ENCODE assay signal across 10 cellular contexts in genomic region chr14:80977103-80977728, GRCh38. TPM values are rescaled to one million over a fixed set of nuclear protein-coding genes. Genes with fewer than 3 reads are reported as not detected.
DNase-seq lines count a peak whose midpoint lies in the region; ATAC-seq, FAIRE-seq and TF ChIP-seq lines count a peak whose summit lies in the region.
"Had no signal": no experiment of that assay in that cellular context is flagged by ENCODE, and none has a peak within 500 bp of the region (broad histone marks: within the 10 kb centered on the region; RNA-seq: fewer than 3 reads in every experiment).

No MANE protein-coding gene starts in this region.

- H2AFZ ChIP-seq in K562 (ENCODE audit: low read depth, low read length), result no peak overlapping the region

- intact Hi-C loops in A673 (cut with micrococcal nuclease; ENCODE audit: unreplicated experiment) (no loop called here), K562 (cut with micrococcal nuclease) (no loop called here), esophagus muscularis mucosa (cut with DNase I) (no loop called here)

- CTCF ChIA-PET in A673 (lab: Charles Lee) (interaction anchor here (0.7 kb wide), 1 partner anchor 390 kb away, joined by 4 read pairs; no protein-coding TSS in a partner anchor), K562 (lab: Yijun Ruan, JAX; ENCODE audit: low intra/inter-chr PET ratio) (no interaction called here)

- no peaks in the 10 kb centered on the region for H4K20me1 ChIP-seq in K562 (replicated peaks; ENCODE audit: control insufficient read depth, insufficient read depth, low read length)

- H3K36me3 ChIP-seq in A673 (ENCODE audit: insufficient read depth, low read length, poor library complexity, severe bottlenecking), result no peaks in the 10 kb centered on the region
- no peaks in the 10 kb centered on the region for H3K36me3 ChIP-seq in K562 (ENCODE audit: control insufficient read depth, insufficient read depth, low read length)
- H3K36me3 ChIP-seq in esophagus muscularis mucosa, result no peaks in the 10 kb centered on the region
- H3K36me3 ChIP-seq: ascending aorta had no signal

- H3K4me3 ChIP-seq in A673 (ENCODE audit: low read depth, low read length, poor library complexity, severe bottlenecking) (no peak overlapping the region), K562 (no peak overlapping the region), esophagus muscularis mucosa (no peak overlapping the region)
- H3K4me3 ChIP-seq: ascending aorta had no signal

- H3K9me1 ChIP-seq in K562 (ENCODE audit: control insufficient read depth, insufficient read depth, low read length), result no peaks in the 10 kb centered on the region

- TF ChIP-seq RAD21 in K562 (CRISPR knock-in tag; conservative IDR thresholded peaks at IDR 0.05 in 1 of 2, IDR thresholded peaks at IDR 0.05 in 1 of 2), result no peak

- no peak overlapping the region for H3K4me2 ChIP-seq in K562 (ENCODE audit: insufficient read depth, low read length)

- H3K4me1 ChIP-seq in A673 (ENCODE audit: insufficient read depth, low read length, poor library complexity, severe bottlenecking) (peaks cover 18% of the 10 kb centered on the region), K562 (replicated peaks in 1 of 2; ENCODE audit: control insufficient read depth in 2 of 2, insufficient read depth in 2 of 2, low read length in 2 of 2) (no peaks in the 10 kb centered on the region), esophagus muscularis mucosa (peaks cover 0 to 20% (median 6%) of the 10 kb centered on the region in 4 donors)

- H3K27me3 ChIP-seq in A673 (replicated peaks; ENCODE audit: insufficient read depth, low read depth, low read length, poor library complexity), result peaks cover 39% of the 10 kb centered on the region
- peaks cover 0 to 5% of the 10 kb centered on the region in 2 experiments; a peak in 3 of 5 replicates for H3K27me3 ChIP-seq in K562 (ENCODE audit: control insufficient read depth in 2 of 2, insufficient read depth in 2 of 2, low read length in 2 of 2)
- H3K27me3 ChIP-seq in esophagus muscularis mucosa, result no peaks in the 10 kb centered on the region
- H3K27me3 ChIP-seq: ascending aorta had no signal

- in situ Hi-C loops in K562 (cut with MboI), result loop anchor here (25.0 kb wide), 1 partner anchor 485 kb away; no protein-coding TSS in a partner anchor

- TF ChIP-seq CTCF in A673 (conservative IDR thresholded peaks at IDR 0.05; ENCODE audit: low read depth, low read length), result peak; percentile 37; the same call in 1 of the 2 replicates
- no peak; a peak in 1 of 6 replicates for TF ChIP-seq CTCF in K562 (IDR thresholded peaks at IDR 0.05 in 2 of 3, conservative IDR thresholded peaks at IDR 0.05 in 1 of 3; ENCODE audit: insufficient read depth in 2 of 3, low read depth in 1 of 3, low read length in 3 of 3)
- no peak for TF ChIP-seq CTCF in esophagus muscularis mucosa (IDR thresholded peaks at IDR 0.05)

- no peaks in the 10 kb centered on the region for H3K79me2 ChIP-seq in K562 (ENCODE audit: control insufficient read depth, insufficient read depth, low read length)

- H3K9ac ChIP-seq in K562 (ENCODE audit: insufficient read depth in 1 of 2, low read depth in 2 of 2, low read length in 2 of 2), result no peak overlapping the region

- TF ChIP-seq POLR2A in K562 (conservative IDR thresholded peaks at IDR 0.05), result no peak
- no peak for TF ChIP-seq POLR2A in esophagus muscularis mucosa (IDR thresholded peaks at IDR 0.05; ENCODE audit: low read depth)

- DNase-seq in A673 (ENCODE audit: low spot score) (no peak), K562 (ENCODE audit: extremely low read depth in 1 of 4, low spot score in 3 of 4) (no peak), GOT3 (lab: John Stamatoyannopoulos, UW) (no peak), esophagus muscularis mucosa (ENCODE audit: extremely low spot score) (no peak), NCI-H1048 (lab: John Stamatoyannopoulos, UW) (no peak)
- no peak for DNase-seq in stimulated activated CD4-positive, alpha-beta T cell treated with anti-CD3 and anti-CD28 coated beads, Interleukin-15, amount 100 ng/mL, for 24 hours
- DNase-seq: AML-193 had no signal

- ATAC-seq in GM18870 (IDR thresholded peaks at IDR 0.05; ENCODE audit: unreplicated experiment) (peak; percentile 54), HG02981 (IDR thresholded peaks at IDR 0.05; ENCODE audit: unreplicated experiment) (peak; percentile 75), K562 (peak; percentile 63; the same call in 2 of the 3 replicates)

- H3K27ac ChIP-seq in A673 (ENCODE audit: low read depth, low read length, poor library complexity, severe bottlenecking) (no peak overlapping the region), K562 (ENCODE audit: extremely low read depth, low read depth, low read length) (no peak overlapping the region), esophagus muscularis mucosa (replicated peaks in 1 of 4) (no peak overlapping the region)
- H3K27ac ChIP-seq: ascending aorta had no signal

- WGBS in K562 (ENCODE audit: insufficient coverage, low coverage, missing lambda C conversion rate), result 0% methylated on average over 2 of the region's 2 CpGs
- 79% methylated on average over 2 of the region's 2 CpGs for WGBS in esophagus muscularis mucosa

- no peaks in the 10 kb centered on the region for H3K9me3 ChIP-seq in A673 (ENCODE audit: low read depth, low read length, poor library complexity, severe bottlenecking)
- no peaks in the 10 kb centered on the region for H3K9me3 ChIP-seq in K562 (replicated peaks; ENCODE audit: control insufficient read depth, insufficient read depth, low read depth, low read length)
- no peaks in the 10 kb centered on the region for H3K9me3 ChIP-seq in esophagus muscularis mucosa
- H3K9me3 ChIP-seq: ascending aorta had no signal

- no peak for FAIRE-seq in K562 (lab: Jason Lieb, UNC)

- BruUV-seq in A673 (replicated peaks; lab: Mats Ljungman, UMichigan), result no TSS peak
- no TSS peak for BruUV-seq in K562 (replicated peaks; lab: Mats Ljungman, UMichigan)

- POLR2A ChIA-PET in A673 (lab: Charles Lee; ENCODE audit: low non-redundant PET) (interaction anchor here (0.6 kb wide), 1 partner anchor 494 kb away, joined by 7 read pairs; no protein-coding TSS in a partner anchor), K562 (lab: Yijun Ruan, JAX) (no interaction called here)

- TF ChIP-seq EP300 in K562 (IDR thresholded peaks at IDR 0.05; ENCODE audit: low read length), result no peak
- no peak for TF ChIP-seq EP300 in esophagus muscularis mucosa (IDR thresholded peaks at IDR 0.05)

TF ChIP-seq in K562, 482 proteins besides CTCF, POLR2A, EP300 and RAD21:
- TF ChIP-seq ILF3 (IDR thresholded peaks at IDR 0.05; ENCODE audit: borderline replicate concordance), result no peak
- no peak for TF ChIP-seq SLC30A9 (CRISPR knock-in tag; IDR thresholded peaks at IDR 0.05)
TF ChIP-seq in K562: peak in this region for 0.

RNA-seq across cellular contexts. Expression of gene TSHR, which starts 21.8 kb away (rescaled TPM):
- total RNA-seq in A673 (2021) (not detected in 2 replicates), K562 (2014; rRNA removed) (not detected in 2 replicates), K562 (2014; rRNA removed; fragmentation: Illumina TruSeq; extraction: Trizol) (not detected in 2 replicates), K562 (2015; rRNA removed; fragmentation: Illumina TruSeq; extraction: Trizol) (not detected in 2 replicates), K562 (2021) (not detected in 2 replicates), esophagus muscularis mucosa (under 1 TPM in 1 of 4 donors, not detected in 3; 0.17 TPM)
- total RNA-seq in K562 (2011; cell fraction: chromatin; rRNA removed; ENCODE audit: low replicate concordance), result not detected in 2 replicates
- not detected in 2 replicates for total RNA-seq in K562 (2011; cell fraction: nucleolus; rRNA removed)
- total RNA-seq in K562 (2011; cell fraction: nucleoplasm; rRNA removed), result not detected in 2 replicates
- polyA plus RNA-seq in K562 (2011; rRNA removed) (not detected in 2 replicates), K562 (2014; fragmentation: Illumina TruSeq; extraction: Trizol) (not detected in 2 replicates), K562 (2014; fragmentation: Nextera tagmentation; extraction: Ambion mirVana) (under 1 TPM in 1 of 2 experiments, not detected in 1; 0.10 TPM), K562 (2014; rRNA removed) (0.01 TPM in 1 of 2 replicates, not detected in the other)
- polyA plus RNA-seq in K562 (2011; cell fraction: cytosol; rRNA removed), result not detected in 2 replicates
- 0.33 TPM in 1 of 2 replicates, not detected in the other for polyA plus RNA-seq in K562 (2011; cell fraction: nucleus; rRNA removed)
- polyA plus RNA-seq in K562 (2012), result 0.10 and 0.16 TPM in 2 replicates
- not detected in 2 replicates for polyA minus RNA-seq in K562 (2011; rRNA and poly(A)+ RNA removed)
- not detected in 2 replicates for polyA minus RNA-seq in K562 (2011; cell fraction: cytosol; rRNA and poly(A)+ RNA removed)
- polyA minus RNA-seq in K562 (2011; cell fraction: nucleus; rRNA and poly(A)+ RNA removed), result not detected in 2 replicates
- total RNA-seq: ascending aorta had no signal

RNA-seq across cellular contexts. Expression of gene CEP128, which starts 35.7 kb away (rescaled TPM):
- total RNA-seq in A673 (2021), result 27.3 and 35.7 TPM in 2 replicates
- 15.9 and 26.7 TPM in 2 replicates for total RNA-seq in K562 (2011; cell fraction: chromatin; rRNA removed; ENCODE audit: low replicate concordance)
- total RNA-seq in K562 (2011; cell fraction: nucleolus; rRNA removed), result 3.2 and 5.2 TPM in 2 replicates
- total RNA-seq in K562 (2011; cell fraction: nucleoplasm; rRNA removed), result 9.3 and 11.1 TPM in 2 replicates
- total RNA-seq in K562 (2014; rRNA removed), result 3.9 and 5.7 TPM in 2 replicates
- 6.0 and 9.6 TPM in 2 replicates for total RNA-seq in K562 (2014; rRNA removed; fragmentation: Illumina TruSeq; extraction: Trizol)
- total RNA-seq in K562 (2015; rRNA removed; fragmentation: Illumina TruSeq; extraction: Trizol), result 7.4 and 8.0 TPM in 2 replicates
- total RNA-seq in K562 (2021), result 9.2 and 9.7 TPM in 2 replicates
- 2.9 and 3.5 TPM in 2 replicates for polyA plus RNA-seq in K562 (2011; rRNA removed)
- 1.0 and 1.1 TPM in 2 replicates for polyA plus RNA-seq in K562 (2011; cell fraction: cytosol; rRNA removed)
- 6.8 and 10.2 TPM in 2 replicates for polyA plus RNA-seq in K562 (2011; cell fraction: nucleus; rRNA removed)
- 3.3 and 4.6 TPM in 2 replicates for polyA plus RNA-seq in K562 (2012)
- polyA plus RNA-seq in K562 (2014; fragmentation: Illumina TruSeq; extraction: Trizol), result 3.2 and 5.1 TPM in 2 replicates
- 1 to 10 TPM; 2.3 to 3.7 TPM for polyA plus RNA-seq in K562 (2014; fragmentation: Nextera tagmentation; extraction: Ambion mirVana)
- polyA plus RNA-seq in K562 (2014; rRNA removed), result 3.5 and 4.6 TPM in 2 replicates
- polyA minus RNA-seq in K562 (2011; rRNA and poly(A)+ RNA removed), result 11.3 and 11.9 TPM in 2 replicates
- 1.7 and 2.1 TPM in 2 replicates for polyA minus RNA-seq in K562 (2011; cell fraction: cytosol; rRNA and poly(A)+ RNA removed)
- polyA minus RNA-seq in K562 (2011; cell fraction: nucleus; rRNA and poly(A)+ RNA removed), result 14.0 and 22.1 TPM in 2 replicates
- 10 to 100 TPM in 2 of 4 donors, 1 to 10 TPM in 2; 3.5 to 12.9 (median 9.7) TPM for total RNA-seq in esophagus muscularis mucosa
